In the genomic region with DNA sequence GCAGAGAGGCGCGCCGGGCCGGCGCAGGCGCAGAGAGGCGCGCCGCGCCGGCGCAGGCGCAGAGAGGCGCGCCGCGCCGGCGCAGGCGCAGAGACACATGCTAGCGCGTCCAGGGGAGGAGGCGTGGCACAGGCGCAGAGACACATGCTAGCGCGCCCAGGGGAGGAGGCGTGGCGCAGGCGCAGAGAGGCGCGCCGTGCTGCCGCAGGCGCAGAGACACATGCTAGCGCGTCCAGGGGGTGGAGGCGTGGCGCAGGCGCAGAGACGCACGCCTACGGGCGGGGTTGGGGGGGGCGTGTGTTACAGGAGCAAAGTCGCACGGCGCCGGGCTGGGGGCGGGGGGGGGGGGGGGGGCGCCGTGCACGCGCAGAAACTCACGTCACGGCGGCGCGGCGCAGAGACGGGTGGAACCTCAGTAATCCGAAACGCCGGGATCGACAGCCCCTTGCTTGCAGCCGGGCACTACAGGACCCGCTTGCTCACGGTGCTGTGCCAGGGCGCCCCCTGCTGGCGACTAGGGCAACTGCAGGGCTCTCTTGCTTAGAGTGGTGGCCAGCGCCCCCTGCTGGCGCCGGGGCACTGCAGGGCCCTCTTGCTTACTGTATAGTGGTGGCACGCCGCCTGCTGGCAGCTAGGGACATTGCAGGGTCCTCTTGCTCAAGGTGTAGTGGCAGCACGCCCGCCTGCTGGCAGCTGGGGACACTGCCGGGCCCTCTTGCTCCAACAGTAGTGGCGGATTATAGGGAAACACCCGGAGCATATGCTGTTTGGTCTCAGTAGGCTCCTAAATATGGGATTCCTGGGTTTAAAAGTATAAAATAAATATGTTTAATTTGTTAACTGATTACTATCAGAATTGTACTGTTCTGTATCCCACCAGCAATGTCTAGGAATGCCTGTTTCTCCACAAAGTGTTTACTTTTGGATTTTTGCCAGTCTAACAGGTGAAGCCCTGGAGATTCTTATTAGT, we compare ENCODE assay signal across 8 cellular contexts.
A peak's percentile ranks its signal among the peaks of the same experiment; 100 is the strongest.
DNase-seq lines count a peak whose midpoint lies in the region; ATAC-seq and TF ChIP-seq lines count a peak whose summit lies in the region.
"Not testable (repeated sequence)": the region's sequence is repeated elsewhere in the genome, so short reads cannot be mapped to it uniquely, and the experiment has no call there.

No MANE protein-coding gene starts in this region.

- not testable (repeated sequence) for TF ChIP-seq POLR2A in adrenal gland (IDR thresholded peaks at IDR 0.05); lower leg skin (IDR thresholded peaks at IDR 0.05); gastrocnemius medialis (IDR thresholded peaks at IDR 0.05); transverse colon (IDR thresholded peaks at IDR 0.05)

- H3K4me3 ChIP-seq in MM.1S (ENCODE audit: low read length); adrenal gland; lower leg skin (ENCODE audit: low read depth, poor library complexity, severe bottlenecking); gastrocnemius medialis; transverse colon: not testable (repeated sequence)

- H3K4me2 ChIP-seq in MM.1S (ENCODE audit: low read depth, low read length): not testable (repeated sequence)

- not testable (repeated sequence) for H3K9ac ChIP-seq in MM.1S (ENCODE audit: low read length)

- DNase-seq in EL (peak; percentile 61), MM.1S (peak; percentile 94), adrenal gland (peak; percentile 38 to 85 (median 68)), fibroblast of peridontal ligament (ENCODE audit: extremely low read depth) (peak; percentile 58), lower leg skin (ENCODE audit: low spot score in 2 of 2) (peak; percentile 68 to 93), gastrocnemius medialis (peak; percentile 36 to 60), transverse colon (peak; percentile 51)
- DNase-seq in activated CD4-positive, alpha-beta T cell treated with anti-CD3 and anti-CD28 coated beads, Interleukin-2, amount 10 ng/mL, durations not matched to agents 7 days and 5 days: peak; percentile 23

- WGBS in adrenal gland, 4 donors: 72 to 81% (median 79%) methylated on average over 29 to 66 of the region's 79 CpGs
- WGBS in lower leg skin, 2 donors: 80 to 86% methylated on average over 42 to 49 of the region's 79 CpGs
- WGBS in transverse colon (ENCODE audit: low coverage in 1 of 2), 2 donors: 84 to 89% methylated on average over 20 to 63 of the region's 79 CpGs

- CTCF ChIA-PET in activated CD4-positive, alpha-beta T cell treated with anti-CD3 and anti-CD28 coated beads, Interleukin-2, amount 10 ng/mL, durations not matched to agents 7 days and 5 days (lab: Charles Lee): not testable (repeated sequence)

- not testable (repeated sequence) for H3K9me3 Mint-ChIP-seq in activated CD4-positive, alpha-beta T cell treated with anti-CD3 and anti-CD28 coated beads, Interleukin-2, amount 10 ng/mL, durations not matched to agents 7 days and 5 days

- H3K4me1 ChIP-seq in MM.1S (ENCODE audit: low read length); adrenal gland (replicated peaks in 1 of 2); gastrocnemius medialis; transverse colon: not testable (repeated sequence)

- ATAC-seq in gastrocnemius medialis: not testable (repeated sequence)

- H3K27me3 Mint-ChIP-seq in activated CD4-positive, alpha-beta T cell treated with anti-CD3 and anti-CD28 coated beads, Interleukin-2, amount 10 ng/mL, durations not matched to agents 7 days and 5 days: not testable (repeated sequence)

- H3F3A ChIP-seq in MM.1S (ENCODE audit: insufficient read depth, low read length): not testable (repeated sequence)

- POLR2A ChIA-PET in activated CD4-positive, alpha-beta T cell treated with anti-CD3 and anti-CD28 coated beads, Interleukin-2, amount 10 ng/mL, durations not matched to agents 7 days and 5 days (lab: Charles Lee): not testable (repeated sequence)

- H3K4me1 Mint-ChIP-seq in activated CD4-positive, alpha-beta T cell treated with anti-CD3 and anti-CD28 coated beads, Interleukin-2, amount 10 ng/mL, durations not matched to agents 7 days and 5 days: not testable (repeated sequence)

- TF ChIP-seq EP300 in transverse colon (IDR thresholded peaks at IDR 0.05; ENCODE audit: low read depth): not testable (repeated sequence)

- not testable (repeated sequence) for H2AFZ ChIP-seq in MM.1S (ENCODE audit: low read length)

- TF ChIP-seq CTCF in MM.1S (IDR thresholded peaks at IDR 0.05; ENCODE audit: low read length); lower leg skin (IDR thresholded peaks at IDR 0.05); gastrocnemius medialis (IDR thresholded peaks at IDR 0.05 in 4 of 5, conservative IDR thresholded peaks at IDR 0.05 in 1 of 5): not testable (repeated sequence)
- TF ChIP-seq CTCF in adrenal gland (IDR thresholded peaks at IDR 0.05): peak in 1 of 6 experiments; percentile 20
- TF ChIP-seq CTCF in transverse colon (IDR thresholded peaks at IDR 0.05): peak in 3 of 5 experiments; percentile 22 to 38 (median 24)

- H3K36me3 ChIP-seq in MM.1S (replicated peaks; ENCODE audit: insufficient read depth, low read length); adrenal gland (replicated peaks in 1 of 2); gastrocnemius medialis; transverse colon: not testable (repeated sequence)

- not testable (repeated sequence) for H4K20me1 ChIP-seq in MM.1S (ENCODE audit: insufficient read depth, low read length)

- not testable (repeated sequence) for H3K27ac ChIP-seq in MM.1S (ENCODE audit: low read length); adrenal gland; gastrocnemius medialis; transverse colon

- not testable (repeated sequence) for H3K36me3 Mint-ChIP-seq in activated CD4-positive, alpha-beta T cell treated with anti-CD3 and anti-CD28 coated beads, Interleukin-2, amount 10 ng/mL, durations not matched to agents 7 days and 5 days (ENCODE audit: low read depth)

- not testable (repeated sequence) for H3K9me2 ChIP-seq in MM.1S (replicated peaks; ENCODE audit: insufficient read depth, low read length)

- not testable (repeated sequence) for H3K9me3 ChIP-seq in MM.1S (replicated peaks; ENCODE audit: insufficient read depth, low read length); adrenal gland (replicated peaks in 1 of 3); gastrocnemius medialis; transverse colon

- in situ Hi-C loops in gastrocnemius medialis (cut with MboI; ENCODE audit: low sequenced_read_pairs in 4 of 4); transverse colon (cut with MboI; ENCODE audit: low pct_ligation_motif_present in 1 of 4, low pct_unique_long_range_greater_than_20kb in 1 of 4, low sequenced_read_pairs in 3 of 4): not testable (repeated sequence)

- intact Hi-C loops in adrenal gland (cut with DNase I); lower leg skin (cut with DNase I; ENCODE audit: low total_unique reads); gastrocnemius medialis (cut with DNase I; ENCODE audit: low total_unique reads); transverse colon (cut with DNase I; ENCODE audit: low total_unique reads): not testable (repeated sequence)

- not testable (repeated sequence) for H3K79me2 ChIP-seq in MM.1S (ENCODE audit: low read length)

- H3K4me3 Mint-ChIP-seq in activated CD4-positive, alpha-beta T cell treated with anti-CD3 and anti-CD28 coated beads, Interleukin-2, amount 10 ng/mL, durations not matched to agents 7 days and 5 days: not testable (repeated sequence)

- H3K27ac Mint-ChIP-seq in activated CD4-positive, alpha-beta T cell treated with anti-CD3 and anti-CD28 coated beads, Interleukin-2, amount 10 ng/mL, durations not matched to agents 7 days and 5 days: not testable (repeated sequence)

- H3K27me3 ChIP-seq in MM.1S (replicated peaks; ENCODE audit: insufficient read depth, low read length); adrenal gland; gastrocnemius medialis; transverse colon: not testable (repeated sequence)

Comparison
In these comparisons a context has a peak if more than half of its experiments do, and no peak if none do; other contexts are left out.
1. DNase-seq: peak in every context shown above with its lines; median percentile 94 in MM.1S; 80 in lower leg skin; 68 in adrenal gland; 61 in EL; 58 in fibroblast of peridontal ligament; 51 in transverse colon; 48 in gastrocnemius medialis; 23 in activated CD4-positive, alpha-beta T cell treated with anti-CD3 and anti-CD28 coated beads, Interleukin-2, amount 10 ng/mL, durations not matched to agents 7 days and 5 days.